ENCODE assay signal across 20 cellular contexts in the genomic region with DNA sequence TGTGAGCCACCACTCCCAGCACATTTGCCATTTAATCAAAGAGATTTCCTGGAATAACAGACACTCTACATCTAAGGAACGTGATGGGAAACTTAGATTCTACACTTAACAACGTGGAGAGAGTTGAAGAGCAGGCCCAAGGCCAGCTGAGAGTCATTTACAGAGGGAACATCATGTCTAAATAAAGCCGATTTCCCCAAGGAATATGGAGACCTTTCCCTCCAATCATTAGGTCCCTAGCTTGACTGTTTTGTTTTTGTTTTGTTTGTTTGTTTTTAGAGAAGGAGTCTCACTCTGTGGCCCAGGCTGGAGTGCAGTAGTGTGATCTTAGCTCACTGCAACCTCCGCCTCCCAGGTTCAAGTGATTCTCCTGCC. TPM values are rescaled to one million over a fixed set of nuclear protein-coding genes. Genes with fewer than 3 reads are reported as not detected.
DNase-seq lines count a peak whose midpoint lies in the region; ATAC-seq, FAIRE-seq and TF ChIP-seq lines count a peak whose summit lies in the region.
"Had no signal": no experiment of that assay in that cellular context is flagged by ENCODE, and none has a peak within 500 bp of the region (broad histone marks: within the 10 kb centered on the region; RNA-seq: fewer than 3 reads in every experiment).

No MANE protein-coding gene starts in this region.

- no peak for TF ChIP-seq EP300 in K562 (IDR thresholded peaks at IDR 0.05; ENCODE audit: low read length)

- BruUV-seq in K562 (replicated peaks; lab: Mats Ljungman, UMichigan) = no TSS peak

- no peaks in the 10 kb centered on the region for H3K9me3 ChIP-seq in K562 (replicated peaks; ENCODE audit: control insufficient read depth, insufficient read depth, low read depth, low read length)
- H3K9me3 ChIP-seq in psoas muscle = no peaks in the 10 kb centered on the region

- POLR2A ChIA-PET in K562 (lab: Yijun Ruan, JAX) = no interaction called here

- no peaks in the 10 kb centered on the region for H3K4me1 ChIP-seq in GM23338 (ENCODE audit: insufficient read depth)
- H3K4me1 ChIP-seq in K562 (replicated peaks in 1 of 2; ENCODE audit: control insufficient read depth in 2 of 2, insufficient read depth in 2 of 2, low read length in 2 of 2) = peaks cover 3 to 18% of the 10 kb centered on the region in 2 experiments; a peak in 3 of 5 replicates
- no peaks in the 10 kb centered on the region for H3K4me1 ChIP-seq in psoas muscle

- H2AFZ ChIP-seq in GM23338 = peak overlapping the region; percentile 78; the same call in 1 of the 2 replicates
- peak overlapping the region; percentile 89 for H2AFZ ChIP-seq in K562 (ENCODE audit: low read depth, low read length)

- H3K27ac Mint-ChIP-seq in GM23338 = no peak overlapping the region
- peak overlapping the region; percentile 4 for H3K27ac Mint-ChIP-seq in type B pancreatic cell
- H3K27ac Mint-ChIP-seq: B cell; CD4-positive, alpha-beta T cell; IgD-negative memory B cell had no signal

- 46% methylated on average over 3 of the region's 4 CpGs for WGBS in K562 (ENCODE audit: insufficient coverage, low coverage, missing lambda C conversion rate)
- WGBS in psoas muscle, 3 donors = 68 to 77% (median 74%) methylated on average over 4 of the region's 4 CpGs

- no peaks in the 10 kb centered on the region for H3K79me2 ChIP-seq in GM23338 (replicated peaks; ENCODE audit: insufficient read depth)
- no peaks in the 10 kb centered on the region for H3K79me2 ChIP-seq in K562 (ENCODE audit: control insufficient read depth, insufficient read depth, low read length)

- no peak overlapping the region for H3K27ac ChIP-seq in GM23338 (ENCODE audit: low read depth)
- H3K27ac ChIP-seq in K562 (ENCODE audit: extremely low read depth, low read depth, low read length) = peak overlapping the region; percentile 73; the same call in 2 of the 3 replicates
- no peak overlapping the region for H3K27ac ChIP-seq in psoas muscle

- ATAC-seq in Right ventricle myocardium superior (ENCODE audit: poor library complexity) (peak; percentile 51), left cardiac atrium (no peak), GM23338 (no peak), K562 (no peak), psoas muscle (no peak)

- H3K4me1 Mint-ChIP-seq in GM23338 = peaks cover 3% of the 10 kb centered on the region; the same call in 1 of the 3 replicates
- no peaks in the 10 kb centered on the region for H3K4me1 Mint-ChIP-seq in type B pancreatic cell (ENCODE audit: unreplicated experiment)
- H3K4me1 Mint-ChIP-seq: B cell had no signal

- no peaks in the 10 kb centered on the region for H3K36me3 ChIP-seq in GM23338 (ENCODE audit: insufficient read depth)
- no peaks in the 10 kb centered on the region for H3K36me3 ChIP-seq in K562 (ENCODE audit: control insufficient read depth, insufficient read depth, low read length)
- H3K36me3 ChIP-seq in psoas muscle (ENCODE audit: insufficient read depth in 1 of 2, low read depth in 1 of 2) = no peaks in the 10 kb centered on the region

- H3K4me3 Mint-ChIP-seq in GM23338 (no peak overlapping the region), type B pancreatic cell (no peak overlapping the region)
- H3K4me3 Mint-ChIP-seq: B cell; CD4-positive, alpha-beta T cell; H9; IgD-negative memory B cell had no signal

- H3K9me3 Mint-ChIP-seq in GM23338 = no peaks in the 10 kb centered on the region
- H3K9me3 Mint-ChIP-seq in type B pancreatic cell = peaks cover 7% of the 10 kb centered on the region
- H3K9me3 Mint-ChIP-seq: CD4-positive, alpha-beta T cell; H9 had no signal

- H3K36me3 Mint-ChIP-seq in GM23338 (ENCODE audit: low read depth) = no peaks in the 10 kb centered on the region; the same call in 2 of the 3 replicates
- no peaks in the 10 kb centered on the region for H3K36me3 Mint-ChIP-seq in type B pancreatic cell

- no peak for TF ChIP-seq RAD21 in K562 (CRISPR knock-in tag; conservative IDR thresholded peaks at IDR 0.05 in 1 of 2, IDR thresholded peaks at IDR 0.05 in 1 of 2)

- TF ChIP-seq POLR2A in K562 (conservative IDR thresholded peaks at IDR 0.05) = no peak

- H3K4me3 ChIP-seq in GM23338 (no peak overlapping the region), K562 (no peak overlapping the region), psoas muscle (no peak overlapping the region)

- H4K20me1 ChIP-seq in GM23338 (replicated peaks; ENCODE audit: insufficient read depth) (no peaks in the 10 kb centered on the region), K562 (replicated peaks; ENCODE audit: control insufficient read depth, insufficient read depth, low read length) (no peaks in the 10 kb centered on the region)

- H3K27me3 ChIP-seq in GM23338 (ENCODE audit: insufficient read depth) (no peaks in the 10 kb centered on the region), K562 (ENCODE audit: control insufficient read depth in 2 of 2, insufficient read depth in 2 of 2, low read length in 2 of 2) (no peaks in the 10 kb centered on the region), psoas muscle (ENCODE audit: insufficient read depth in 3 of 3, low read length in 2 of 3) (no peaks in the 10 kb centered on the region)

- H3K9me2 ChIP-seq in GM23338 (ENCODE audit: insufficient read depth) = no peaks in the 10 kb centered on the region

- no peak for DNase-seq in Right ventricle myocardium superior
- no peak for DNase-seq in left cardiac atrium
- DNase-seq in GM23338 (ENCODE audit: low spot score) = no peak
- no peak for DNase-seq in K562 (ENCODE audit: extremely low read depth in 1 of 4, low spot score in 3 of 4)
- no peak for DNase-seq in type B pancreatic cell (ENCODE audit: extremely low spot score, unreplicated experiment)
- DNase-seq in psoas muscle = no peak
- DNase-seq in NCI-H1694 treated with DMSO at 0.1 percent for 48 hours (lab: John Stamatoyannopoulos, UW) = no peak
- DNase-seq: ACHN; C1 segment of cervical spinal cord; Calu3; CD4-positive, alpha-beta T cell; DMS153; DMS79 treated with DMSO at 0.1 percent for 48 hours; EL; GOT3; H9 had no signal

- intact Hi-C loops in Right ventricle myocardium superior (cut with DNase I) = no loop called here
- intact Hi-C loops in left cardiac atrium (cut with DNase I) = no loop called here
- intact Hi-C loops in K562 (cut with micrococcal nuclease) = no loop called here
- intact Hi-C loops in psoas muscle (cut with DNase I) = no loop called here

- no peaks in the 10 kb centered on the region for H3F3A ChIP-seq in GM23338 (replicated peaks; ENCODE audit: low read depth)

- CTCF ChIA-PET in K562 (lab: Yijun Ruan, JAX; ENCODE audit: low intra/inter-chr PET ratio) = no interaction called here

- FAIRE-seq in K562 (lab: Jason Lieb, UNC) = no peak
- FAIRE-seq: G401.6, GM12891 had no signal

- no peaks in the 10 kb centered on the region for H3K9me1 ChIP-seq in K562 (ENCODE audit: control insufficient read depth, insufficient read depth, low read length)

- H3K27me3 Mint-ChIP-seq in GM23338 (ENCODE audit: insufficient read depth, low read depth, poor library complexity) = peaks cover 2% of the 10 kb centered on the region
- H3K27me3 Mint-ChIP-seq in type B pancreatic cell = no peaks in the 10 kb centered on the region
- H3K27me3 Mint-ChIP-seq: B cell; CD4-positive, alpha-beta T cell; IgD-negative memory B cell had no signal

- no peak overlapping the region for H3K4me2 ChIP-seq in GM23338
- H3K4me2 ChIP-seq in K562 (ENCODE audit: insufficient read depth, low read length) = no peak overlapping the region

- no peak overlapping the region for H3K9ac ChIP-seq in K562 (ENCODE audit: insufficient read depth in 1 of 2, low read depth in 2 of 2, low read length in 2 of 2)

- in situ Hi-C loops in K562 (cut with MboI) = no loop called here

- TF ChIP-seq CTCF in GM23338 (conservative IDR thresholded peaks at IDR 0.05; ENCODE audit: low read depth in 2 of 2) (no peak), K562 (IDR thresholded peaks at IDR 0.05 in 2 of 3, conservative IDR thresholded peaks at IDR 0.05 in 1 of 3; ENCODE audit: insufficient read depth in 2 of 3, low read depth in 1 of 3, low read length in 3 of 3) (no peak), type B pancreatic cell (conservative IDR thresholded peaks at IDR 0.05) (no peak), psoas muscle (IDR thresholded peaks at IDR 0.05) (no peak)

TF ChIP-seq in K562, 482 proteins besides CTCF, POLR2A, EP300 and RAD21 (continues in another document):
- TF ChIP-seq ZFP30 (CRISPR knock-in tag; IDR thresholded peaks at IDR 0.05; ENCODE audit: borderline replicate concordance) = no peak
- no peak for TF ChIP-seq RBFOX2 (IDR thresholded peaks at IDR 0.05; ENCODE audit: low read depth, low read length)
- TF ChIP-seq ARID1B (IDR thresholded peaks at IDR 0.05) = no peak
- no peak for TF ChIP-seq RBM15 (IDR thresholded peaks at IDR 0.05; ENCODE audit: insufficient read depth, low read length)
- no peak for TF ChIP-seq ZNF224 (CRISPR knock-in tag; IDR thresholded peaks at IDR 0.05)
- TF ChIP-seq CBX5 (IDR thresholded peaks at IDR 0.05; ENCODE audit: borderline replicate concordance, low read depth) = no peak
- TF ChIP-seq MEF2D (tag; conservative IDR thresholded peaks at IDR 0.05; ENCODE audit: low read depth) = no peak
- TF ChIP-seq HEY1 (CRISPR knock-in tag; IDR thresholded peaks at IDR 0.05; ENCODE audit: borderline replicate concordance) = no peak

RNA-seq across cellular contexts. Expression of a gene that starts 52.6 kb away (rescaled TPM):
- total RNA-seq in Right ventricle myocardium superior = 6.2 TPM
- total RNA-seq in left cardiac atrium = 1 to 10 TPM; 5.0 to 8.6 TPM
- total RNA-seq in GM23338 (2014; rRNA removed; shearing (Covaris generic)) = 72.5 and 73.6 TPM in 2 replicates
- polyA plus RNA-seq in GM23338 (2016; fragmentation: Nextera tagmentation; extraction: Ambion mirVana) = 15.7 and 16.3 TPM in 2 replicates
- total RNA-seq in K562 (2011; cell fraction: chromatin; rRNA removed; ENCODE audit: low replicate concordance) = 30.9 and 39.4 TPM in 2 replicates
- total RNA-seq in K562 (2011; cell fraction: nucleolus; rRNA removed) = 13.0 and 15.7 TPM in 2 replicates
- total RNA-seq in K562 (2011; cell fraction: nucleoplasm; rRNA removed) = 12.4 and 12.5 TPM in 2 replicates
- 4.9 and 5.8 TPM in 2 replicates for total RNA-seq in K562 (2014; rRNA removed)
- total RNA-seq in K562 (2014; rRNA removed; fragmentation: Illumina TruSeq; extraction: Trizol) = 4.5 and 4.6 TPM in 2 replicates
- total RNA-seq in K562 (2015; rRNA removed; fragmentation: Illumina TruSeq; extraction: Trizol) = 4.5 and 5.9 TPM in 2 replicates
- 7.6 and 9.0 TPM in 2 replicates for total RNA-seq in K562 (2021)
- polyA plus RNA-seq in K562 (2011; rRNA removed) = 3.4 and 6.0 TPM in 2 replicates
- polyA plus RNA-seq in K562 (2011; cell fraction: cytosol; rRNA removed) = 3.4 and 4.6 TPM in 2 replicates
- 5.6 and 7.3 TPM in 2 replicates for polyA plus RNA-seq in K562 (2011; cell fraction: nucleus; rRNA removed)
- 5.3 and 5.6 TPM in 2 replicates for polyA plus RNA-seq in K562 (2012)
- 4.8 and 7.2 TPM in 2 replicates for polyA plus RNA-seq in K562 (2014; fragmentation: Illumina TruSeq; extraction: Trizol)
- under 1 TPM; 0.56 TPM for polyA plus RNA-seq in K562 (2014; fragmentation: Nextera tagmentation; extraction: Ambion mirVana)
- 2.6 and 2.8 TPM in 2 replicates for polyA plus RNA-seq in K562 (2014; rRNA removed)
- polyA minus RNA-seq in K562 (2011; rRNA and poly(A)+ RNA removed) = 20.7 and 42.8 TPM in 2 replicates
- polyA minus RNA-seq in K562 (2011; cell fraction: cytosol; rRNA and poly(A)+ RNA removed) = 11.4 and 14.5 TPM in 2 replicates
- polyA minus RNA-seq in K562 (2011; cell fraction: nucleus; rRNA and poly(A)+ RNA removed) = 10.1 and 27.2 TPM in 2 replicates
- total RNA-seq in type B pancreatic cell (ENCODE audit: low replicate concordance) = 28.5 and 29.3 TPM in 2 replicates
- 1 to 10 TPM; 3.5 to 6.4 (median 5.7) TPM for total RNA-seq in psoas muscle
- 1 to 10 TPM in 2 of 3 donors, under 1 TPM in 1; 0.79 to 2.6 (median 2.5) TPM for polyA plus RNA-seq in psoas muscle
